Comparison of ENCODE assay signal across 8 cellular contexts in the genomic region with DNA sequence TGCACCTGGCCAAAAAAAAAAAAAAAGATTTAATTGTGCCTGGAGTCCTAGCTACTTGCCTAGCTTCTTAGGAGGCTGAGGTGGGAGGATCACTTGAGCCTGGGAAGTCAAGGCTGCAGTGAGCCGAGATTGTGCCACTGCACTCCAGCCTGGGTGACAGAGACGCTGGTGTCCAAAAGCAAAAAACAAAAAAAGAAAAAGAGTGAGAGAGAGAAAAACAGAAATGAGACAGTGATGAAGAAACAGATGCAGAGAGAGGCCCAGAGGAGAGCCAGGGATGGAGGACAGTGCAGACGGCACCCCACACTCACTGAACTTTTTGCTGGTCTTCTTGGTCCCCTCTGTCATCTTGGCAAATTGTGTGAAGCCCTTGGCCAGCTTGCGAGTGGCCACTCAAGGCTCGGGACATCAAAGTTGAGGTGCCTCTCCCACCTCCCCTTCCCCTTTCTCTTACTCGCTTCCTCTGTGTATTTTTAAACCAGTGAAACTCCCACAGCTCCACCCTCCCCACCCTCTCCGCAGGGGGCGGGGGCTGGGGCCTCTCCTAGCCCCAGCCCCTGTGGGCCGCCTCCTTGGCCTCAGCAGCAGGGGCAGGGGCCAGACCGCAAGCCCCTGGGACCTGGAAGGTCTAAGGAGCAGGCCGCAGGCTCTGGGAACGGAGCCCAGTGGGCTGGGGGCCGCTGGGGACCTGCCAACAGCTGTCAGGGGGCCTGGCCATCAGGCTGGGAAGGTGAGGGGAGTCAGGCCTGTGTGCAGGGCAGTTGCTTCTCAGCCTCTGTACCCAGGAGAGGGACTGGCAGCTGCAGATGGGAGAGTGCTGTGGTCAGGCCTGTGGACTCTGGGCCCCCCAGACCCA. TPM values are rescaled to one million over a fixed set of nuclear protein-coding genes. Genes with fewer than 3 reads are reported as not detected.
A peak's percentile ranks its signal among the peaks of the same experiment; 100 is the strongest.
DNase-seq lines count a peak whose midpoint lies in the region; ATAC-seq and TF ChIP-seq lines count a peak whose summit lies in the region.

Gene SH2D3C, minus strand, starts transcription at position 387 of the 856 bp plus-strand sequence. Its CDS starts 39 bp downstream, at position 348.

- no peaks in the 10 kb centered on the region for H3K9me2 ChIP-seq in PC-9 (ENCODE audit: insufficient read depth)
- no peaks in the 10 kb centered on the region for H3K9me2 ChIP-seq in PC-3 (replicated peaks; ENCODE audit: low read length)

- H3F3A ChIP-seq in PC-9 (ENCODE audit: insufficient read depth, low read depth) (peaks cover 18% of the 10 kb centered on the region; the same call in 1 of the 2 replicates), PC-3 (ENCODE audit: low read length, unreplicated experiment) (no peaks in the 10 kb centered on the region)

- H3K4me3 ChIP-seq in spleen = peak within 1 kb of the TSS; percentile 48 to 83 (median 61)
- no peak within 1 kb of the TSS for H3K4me3 ChIP-seq in PC-9
- no peak within 1 kb of the TSS for H3K4me3 ChIP-seq in PC-3 (ENCODE audit: low read length)

- H3K27me3 ChIP-seq in spleen (replicated peaks in 1 of 7) (no peaks in the 10 kb centered on the region), PC-9 (ENCODE audit: insufficient read depth, low read depth) (peaks cover 8% of the 10 kb centered on the region; the same call in 1 of the 2 replicates), PC-3 (ENCODE audit: low read length) (no peaks in the 10 kb centered on the region)

- no TSS peak for BruUV-seq in PC-9 (replicated peaks; lab: Mats Ljungman, UMichigan)
- BruUV-seq in PC-3 (replicated peaks; lab: Mats Ljungman, UMichigan) = no TSS peak

- peak in 1 of 11 experiments; percentile 9 for TF ChIP-seq CTCF in spleen (IDR thresholded peaks at IDR 0.05 in 8 of 11, conservative IDR thresholded peaks at IDR 0.05 in 3 of 11)
- TF ChIP-seq CTCF in progenitor cell of endocrine pancreas (IDR thresholded peaks at IDR 0.05; ENCODE audit: unreplicated experiment) = no peak
- TF ChIP-seq CTCF in PC-9 (conservative IDR thresholded peaks at IDR 0.05) = no peak
- no peak for TF ChIP-seq CTCF in PC-3 (conservative IDR thresholded peaks at IDR 0.05; ENCODE audit: low read depth, low read length)

- no peak within 1 kb of the TSS for H3K9ac ChIP-seq in PC-3 (ENCODE audit: low read length)

- no peak within 1 kb of the TSS for H3K4me2 ChIP-seq in PC-9
- H3K4me2 ChIP-seq in PC-3 (ENCODE audit: low read length) = no peak within 1 kb of the TSS

- H3K36me3 ChIP-seq in spleen (peaks cover 0 to 18% (median 9%) of the 10 kb centered on the region in 6 donors), PC-9 (ENCODE audit: low read depth) (no peaks in the 10 kb centered on the region), PC-3 (ENCODE audit: low read depth, low read length) (no peaks in the 10 kb centered on the region)

- H2AFZ ChIP-seq in PC-9 = no peak within 1 kb of the TSS
- H2AFZ ChIP-seq in PC-3 (ENCODE audit: low read length) = no peak within 1 kb of the TSS

- peak within 1 kb of the TSS; percentile 88 to 99 (median 95) for H3K27ac ChIP-seq in spleen
- no peak within 1 kb of the TSS for H3K27ac ChIP-seq in PC-9
- H3K27ac ChIP-seq in PC-3 (ENCODE audit: low read length) = no peak within 1 kb of the TSS

- ATAC-seq in GM18868 (IDR thresholded peaks at IDR 0.05; ENCODE audit: unreplicated experiment) (peak; percentile 33), HG03159 (IDR thresholded peaks at IDR 0.05; ENCODE audit: unreplicated experiment) (peak; percentile 30), PC-3 (no peak)

- H3K79me2 ChIP-seq in PC-9 (ENCODE audit: low read depth) (no peaks in the 10 kb centered on the region), PC-3 (ENCODE audit: low read length) (no peaks in the 10 kb centered on the region)

- TF ChIP-seq POLR2A in spleen (IDR thresholded peaks at IDR 0.05) = no peak

- H3K9me3 Mint-ChIP-seq in progenitor cell of endocrine pancreas (ENCODE audit: low read depth) = no peaks in the 10 kb centered on the region

- no peaks in the 10 kb centered on the region for H4K20me1 ChIP-seq in PC-9 (ENCODE audit: insufficient read depth)
- no peaks in the 10 kb centered on the region for H4K20me1 ChIP-seq in PC-3 (ENCODE audit: low read length)

- DNase-seq in activated CD4-positive, alpha-beta T cell treated with anti-CD3 and anti-CD28 coated beads for 48 hours = peak; percentile 63
- DNase-seq in glomerular endothelial cell (ENCODE audit: extremely low read depth, low read depth, low spot score) (no peak), spleen (peak; percentile 94), progenitor cell of endocrine pancreas (ENCODE audit: low spot score, unreplicated experiment) (no peak), PC-9 (no peak), PC-3 (no peak)

- WGBS in spleen, 5 donors = 8 to 37% (median 18%) methylated on average over 12 to 13 of the region's 13 CpGs

- POLR2A ChIA-PET in PC-9 (lab: Charles Lee; ENCODE audit: unreplicated experiment) (no interaction called here), PC-3 (lab: Charles Lee; ENCODE audit: unreplicated experiment) (interaction anchor here (0.5 kb wide), 1 partner anchor 235 kb away, joined by 3 read pairs; no protein-coding TSS in a partner anchor)

- H3K27me3 Mint-ChIP-seq in progenitor cell of endocrine pancreas = peaks cover 9% of the 10 kb centered on the region

- no peaks in the 10 kb centered on the region for H3K36me3 Mint-ChIP-seq in progenitor cell of endocrine pancreas (ENCODE audit: insufficient read depth)

- H3K27ac Mint-ChIP-seq in progenitor cell of endocrine pancreas = no peak within 1 kb of the TSS

- CTCF ChIA-PET in PC-9 (lab: Charles Lee) (interaction anchor here (1.1 kb wide), 1 partner anchor 43 kb away, joined by 3 read pairs; the partner anchor contains the start of gene TOR2A), PC-3 (lab: Charles Lee) (no interaction called here)

- H3K9me3 ChIP-seq in spleen = no peaks in the 10 kb centered on the region
- no peaks in the 10 kb centered on the region for H3K9me3 ChIP-seq in PC-9 (ENCODE audit: insufficient read depth, low read depth)
- no peaks in the 10 kb centered on the region for H3K9me3 ChIP-seq in PC-3 (ENCODE audit: low read length)

- H3K4me1 ChIP-seq in spleen (peaks cover 36 to 99% (median 82%) of the 10 kb centered on the region in 6 donors), PC-9 (replicated peaks; ENCODE audit: insufficient read depth) (no peaks in the 10 kb centered on the region), PC-3 (ENCODE audit: insufficient read depth, low read length) (no peaks in the 10 kb centered on the region)

- intact Hi-C loops in spleen (cut with DNase I; ENCODE audit: low total_unique reads) (no loop called here), PC-9 (cut with micrococcal nuclease; ENCODE audit: unreplicated experiment) (no loop called here), PC-3 (cut with micrococcal nuclease) (no loop called here)

- no peaks in the 10 kb centered on the region for H3K4me1 Mint-ChIP-seq in progenitor cell of endocrine pancreas (ENCODE audit: low read depth)

- H3K4me3 Mint-ChIP-seq in progenitor cell of endocrine pancreas (ENCODE audit: low read depth) = no peak within 1 kb of the TSS

RNA-seq across cellular contexts. Expression of gene SH2D3C, which starts in this region (rescaled TPM):
- total RNA-seq in glomerular endothelial cell (94.0 and 160 TPM in 2 replicates), spleen (10 to 100 TPM; 44.7 to 85.4 (median 61.2) TPM), progenitor cell of endocrine pancreas (2.0 and 2.6 TPM in 2 replicates), PC-9 (2021) (0.75 and 0.79 TPM in 2 replicates), PC-3 (2014; rRNA removed) (0.26 and 1.0 TPM in 2 replicates)
- polyA plus RNA-seq in spleen = 10 to 100 TPM; 27.0 to 51.1 (median 34.3) TPM

Comparison
In these comparisons a context has a peak if more than half of its experiments do, and no peak if none do; other contexts are left out.
1. RNA of gene SH2D3C (total RNA-seq): 94.0 to 160 TPM in glomerular endothelial cell and 44.7 to 85.4 TPM in spleen; 2.0 to 2.6 TPM in progenitor cell of endocrine pancreas, 0.75 to 0.79 TPM in PC-9 and 0.26 to 1.0 TPM in PC-3; every median in the first group is over 10 times any median in the second.
2. DNase-seq: peak in activated CD4-positive, alpha-beta T cell treated with anti-CD3 and anti-CD28 coated beads for 48 hours (single experiment) and spleen (single experiment); none in glomerular endothelial cell (single experiment), progenitor cell of endocrine pancreas (single experiment), PC-9 (0 of 2) and PC-3 (single experiment).
3. H3K27ac ChIP-seq: peak in spleen (8 of 8); none in PC-9 (single experiment) and PC-3 (single experiment).
4. H3K4me3 ChIP-seq: peak in spleen (8 of 8); none in PC-9 (single experiment) and PC-3 (single experiment).